24 cellular contexts compared by ENCODE assay signal in the genomic region with DNA sequence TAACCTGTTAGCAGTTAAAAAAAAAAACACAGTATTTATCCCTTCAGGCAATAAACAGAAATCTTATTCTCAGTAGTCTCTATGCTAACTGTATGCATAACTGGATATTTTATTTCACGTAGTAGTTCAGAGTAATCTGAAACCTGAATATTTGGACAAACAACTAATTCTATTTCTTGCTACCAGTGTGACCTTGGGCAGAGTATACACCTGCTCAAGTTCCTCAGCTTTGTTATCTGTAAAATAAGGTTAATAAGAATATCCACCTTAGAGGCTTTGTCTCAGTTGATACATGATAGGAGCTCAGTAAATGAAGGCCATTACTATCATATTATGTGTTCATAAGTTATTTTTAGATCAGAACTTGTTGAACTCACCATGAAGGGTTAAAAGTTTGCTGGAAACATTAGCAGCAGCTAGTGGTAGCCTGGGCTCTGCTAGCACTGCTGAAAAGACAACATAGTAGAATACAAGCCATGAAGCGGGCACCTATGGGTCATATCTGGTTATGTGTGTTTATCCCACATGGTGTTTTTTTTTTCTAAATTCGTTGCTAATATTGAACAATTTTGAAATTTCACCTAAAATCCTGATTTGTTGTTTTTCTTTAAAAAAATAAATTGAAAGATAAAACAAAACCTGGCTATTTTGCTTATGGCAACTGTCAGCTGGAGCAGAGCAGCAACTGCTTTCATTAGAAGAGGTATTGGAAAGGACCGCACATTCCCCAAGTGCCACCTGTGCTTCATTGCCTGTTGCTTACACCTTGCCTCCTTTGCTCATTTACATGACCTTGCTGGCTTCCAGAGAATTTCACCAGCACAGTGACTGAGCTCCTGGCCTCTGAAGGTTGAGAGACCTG.
DNase-seq lines count a peak whose midpoint lies in the region; ATAC-seq, FAIRE-seq and TF ChIP-seq lines count a peak whose summit lies in the region.
"Had no signal": no experiment of that assay in that cellular context is flagged by ENCODE, and none has a peak within 500 bp of the region (broad histone marks: within the 10 kb centered on the region; RNA-seq: fewer than 3 reads in every experiment).

No MANE protein-coding gene starts in this region.

- H3K4me2 ChIP-seq in astrocyte (ENCODE audit: low read length) (no peak overlapping the region), neural progenitor cell (peak overlapping the region; percentile 15)
- H3K4me2 ChIP-seq: BLaER1 had no signal

- H4K20me1 ChIP-seq in astrocyte (ENCODE audit: insufficient read depth, low read length) = no peaks in the 10 kb centered on the region
- no peaks in the 10 kb centered on the region for H4K20me1 ChIP-seq in neural progenitor cell (ENCODE audit: low read depth)
- H4K20me1 ChIP-seq: BLaER1 had no signal

- H3K27ac ChIP-seq in astrocyte (ENCODE audit: low read depth, low read length) = no peak overlapping the region
- H3K27ac ChIP-seq in neural progenitor cell = no peak overlapping the region
- H3K27ac ChIP-seq: BLaER1, SJCRH30 had no signal

- no peak overlapping the region for H3K4me3 ChIP-seq in astrocyte (ENCODE audit: insufficient read depth, low read depth, low read length)
- H3K4me3 ChIP-seq in neural progenitor cell = no peak overlapping the region
- H3K4me3 ChIP-seq: BLaER1, SJCRH30 had no signal

- H3K9me3 ChIP-seq in astrocyte (ENCODE audit: insufficient read depth, low read depth, low read length) = no peaks in the 10 kb centered on the region
- no peaks in the 10 kb centered on the region for H3K9me3 ChIP-seq in neural progenitor cell (ENCODE audit: low read depth)
- H3K9me3 ChIP-seq: BLaER1, Caco-2, SJCRH30 had no signal

- H3K36me3 Mint-ChIP-seq in HFFc6 (ENCODE audit: low read depth) (no peaks in the 10 kb centered on the region), astrocyte (ENCODE audit: low read depth, unreplicated experiment) (no peaks in the 10 kb centered on the region), neural progenitor cell (no peaks in the 10 kb centered on the region)
- H3K36me3 Mint-ChIP-seq in T-helper 2 cell treated with Interferon-gamma antibody and Interleukin-4, amounts not matched to agents 5 μg/mL and 100 μg/mL, for 36 hours (ENCODE audit: low read depth) = no peaks in the 10 kb centered on the region

- no peak overlapping the region for H3K4me3 Mint-ChIP-seq in HFFc6
- no peak overlapping the region for H3K4me3 Mint-ChIP-seq in astrocyte (ENCODE audit: unreplicated experiment)
- no peak overlapping the region for H3K4me3 Mint-ChIP-seq in neural progenitor cell
- no peak overlapping the region for H3K4me3 Mint-ChIP-seq in T-helper 2 cell treated with Interferon-gamma antibody and Interleukin-4, amounts not matched to agents 5 μg/mL and 100 μg/mL, for 36 hours
- H3K4me3 Mint-ChIP-seq: CD4-positive, alpha-beta T cell had no signal

- peaks cover 5% of the 10 kb centered on the region for H3F3A ChIP-seq in neural progenitor cell (ENCODE audit: low read depth)

- H2AFZ ChIP-seq in astrocyte (ENCODE audit: low read depth, low read length) = peak overlapping the region; percentile 7
- H2AFZ ChIP-seq in neural progenitor cell (replicated peaks) = no peak overlapping the region

- intact Hi-C loops in left ventricle myocardium superior (cut with micrococcal nuclease) = no loop called here

- no peaks in the 10 kb centered on the region for H3K79me2 ChIP-seq in astrocyte (ENCODE audit: insufficient read depth, low read length)
- no peaks in the 10 kb centered on the region for H3K79me2 ChIP-seq in neural progenitor cell (ENCODE audit: low read depth)

- H3K4me1 ChIP-seq in astrocyte (ENCODE audit: insufficient read depth, low read length) = peaks cover 3% of the 10 kb centered on the region
- peaks cover 18% of the 10 kb centered on the region for H3K4me1 ChIP-seq in neural progenitor cell
- H3K4me1 ChIP-seq: BLaER1, Caco-2, SJCRH30 had no signal

- H3K4me1 Mint-ChIP-seq in HFFc6 (ENCODE audit: low read depth) = peaks cover 36% of the 10 kb centered on the region
- H3K4me1 Mint-ChIP-seq in astrocyte (ENCODE audit: low read depth, unreplicated experiment) = peaks cover 7% of the 10 kb centered on the region
- H3K4me1 Mint-ChIP-seq in neural progenitor cell = peaks cover 5% of the 10 kb centered on the region
- H3K4me1 Mint-ChIP-seq in T-helper 2 cell treated with Interferon-gamma antibody and Interleukin-4, amounts not matched to agents 5 μg/mL and 100 μg/mL, for 36 hours (ENCODE audit: low read depth) = no peaks in the 10 kb centered on the region

- no peak overlapping the region for H3K9ac ChIP-seq in astrocyte (ENCODE audit: low read length)
- no peak overlapping the region for H3K9ac ChIP-seq in neural progenitor cell
- H3K9ac ChIP-seq: BLaER1 had no signal

- ATAC-seq in left ventricle myocardium superior (peak; percentile 83), GM18873 (IDR thresholded peaks at IDR 0.05; ENCODE audit: low FRiP score, unreplicated experiment) (no peak)
- ATAC-seq: Panc1 had no signal

- peak overlapping the region; percentile 67; the same call in 1 of the 2 replicates for H3K27ac Mint-ChIP-seq in HFFc6
- H3K27ac Mint-ChIP-seq in astrocyte (ENCODE audit: unreplicated experiment) = no peak overlapping the region
- H3K27ac Mint-ChIP-seq in neural progenitor cell = no peak overlapping the region
- no peak overlapping the region for H3K27ac Mint-ChIP-seq in T-helper 2 cell treated with Interferon-gamma antibody and Interleukin-4, amounts not matched to agents 5 μg/mL and 100 μg/mL, for 36 hours
- H3K27ac Mint-ChIP-seq: CD4-positive, alpha-beta T cell had no signal

- H3K36me3 ChIP-seq in astrocyte (ENCODE audit: insufficient read depth, low read length) (no peaks in the 10 kb centered on the region), neural progenitor cell (no peaks in the 10 kb centered on the region)
- H3K36me3 ChIP-seq: BLaER1, SJCRH30 had no signal

- DNase-seq in HFFc6 (no peak), astrocyte (ENCODE audit: low read depth) (no peak), left ventricle myocardium superior (no peak), neural progenitor cell (ENCODE audit: low spot score) (no peak), foreskin melanocyte (no peak), NCI-H526 treated with DMSO at 0.1 percent for 48 hours (lab: John Stamatoyannopoulos, UW) (no peak)
- DNase-seq in T-helper 2 cell treated with Interferon-gamma antibody and Interleukin-4, amounts not matched to agents 5 μg/mL and 100 μg/mL, for 36 hours (ENCODE audit: low spot score) = no peak
- DNase-seq: Caco-2; CD4-positive, alpha-beta T cell; DMS 273 treated with DMSO at 0.1 percent for 48 hours; DND-41; KG1; NCI-H1092; NCI-H1436; NCI-H1930; NCI-H226; NCI-H510A treated with DMSO at 0.1 percent for 48 hours; NCI-H774; NK-92 treated with Interleukin-12 subunit alpha and Interleukin-12 subunit beta, amount 100 ng/mL, for 24 hours; SJCRH30 had no signal

- H3K27me3 ChIP-seq in astrocyte (ENCODE audit: insufficient read depth, low read length) = no peaks in the 10 kb centered on the region
- no peaks in the 10 kb centered on the region for H3K27me3 ChIP-seq in neural progenitor cell
- H3K27me3 ChIP-seq: BLaER1, SJCRH30 had no signal

- H3K27me3 Mint-ChIP-seq in HFFc6 (ENCODE audit: insufficient read depth) (no peaks in the 10 kb centered on the region), astrocyte (ENCODE audit: low read depth, unreplicated experiment) (no peaks in the 10 kb centered on the region), neural progenitor cell (ENCODE audit: insufficient read depth, low read depth) (no peaks in the 10 kb centered on the region)
- no peaks in the 10 kb centered on the region for H3K27me3 Mint-ChIP-seq in T-helper 2 cell treated with Interferon-gamma antibody and Interleukin-4, amounts not matched to agents 5 μg/mL and 100 μg/mL, for 36 hours (ENCODE audit: low read depth)
- H3K27me3 Mint-ChIP-seq: CD4-positive, alpha-beta T cell had no signal

- H3K9me3 Mint-ChIP-seq in HFFc6 (no peaks in the 10 kb centered on the region), astrocyte (ENCODE audit: unreplicated experiment) (no peaks in the 10 kb centered on the region), neural progenitor cell (no peaks in the 10 kb centered on the region)
- no peaks in the 10 kb centered on the region for H3K9me3 Mint-ChIP-seq in T-helper 2 cell treated with Interferon-gamma antibody and Interleukin-4, amounts not matched to agents 5 μg/mL and 100 μg/mL, for 36 hours
- H3K9me3 Mint-ChIP-seq: CD4-positive, alpha-beta T cell had no signal

- TF ChIP-seq CTCF in HFFc6 (IDR thresholded peaks at IDR 0.05) (no peak), astrocyte (IDR thresholded peaks at IDR 0.05; ENCODE audit: insufficient read depth, low read depth, low read length) (no peak), neural progenitor cell (IDR thresholded peaks at IDR 0.05) (no peak)

- FAIRE-seq in astrocyte (lab: Jason Lieb, UNC) = no peak
- FAIRE-seq: GM12892 had no signal
